ENCODE assay signal across 10 cellular contexts in the genomic region with DNA sequence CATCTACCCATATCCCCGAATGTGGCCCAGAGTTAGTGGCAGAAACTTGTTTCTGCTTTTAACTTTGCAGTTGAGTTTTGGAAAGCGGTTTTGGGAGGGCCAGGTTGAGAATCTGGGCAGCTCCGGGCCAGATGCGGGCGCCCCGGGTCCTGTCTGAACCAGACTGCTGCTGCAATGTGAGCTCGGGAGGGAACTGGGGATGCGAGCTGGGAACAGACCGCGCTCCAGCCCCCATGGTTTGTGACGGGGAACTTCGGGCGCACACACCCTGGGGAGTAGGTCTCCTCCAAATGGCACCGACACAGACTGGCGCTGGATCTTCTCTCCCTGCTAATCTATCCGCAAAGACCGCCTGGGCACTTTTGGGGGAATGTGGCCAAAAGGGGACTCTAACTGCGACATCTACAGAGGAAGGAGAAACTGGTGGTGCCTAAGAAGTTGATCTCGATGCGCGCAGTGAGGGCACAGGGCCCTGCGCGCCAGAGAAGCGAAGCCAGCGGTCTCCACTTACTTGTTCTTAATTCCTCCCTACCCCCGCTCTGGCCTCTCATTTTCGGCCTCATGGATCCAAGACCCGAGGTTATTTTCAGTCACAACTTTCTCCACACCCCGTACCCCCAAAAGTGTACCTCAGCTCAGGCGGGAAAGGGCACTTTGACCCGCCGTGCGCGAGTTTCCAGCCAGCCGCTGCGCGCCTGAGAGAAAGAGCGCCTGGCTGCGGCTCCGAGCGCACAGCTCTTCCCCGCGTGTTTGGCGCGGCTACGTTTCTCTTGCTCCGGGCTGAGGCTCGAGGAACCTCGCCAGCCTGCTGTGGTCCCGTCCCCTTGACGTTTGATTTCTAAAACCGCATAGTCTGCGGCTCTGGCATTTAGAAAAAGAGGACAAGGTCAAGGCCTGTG.
A peak's percentile ranks its signal among the peaks of the same experiment; 100 is the strongest.
DNase-seq lines count a peak whose midpoint lies in the region; ATAC-seq and TF ChIP-seq lines count a peak whose summit lies in the region.
"Had no signal": no experiment of that assay in that cellular context is flagged by ENCODE, and none has a peak within 500 bp of the region (broad histone marks: within the 10 kb centered on the region; RNA-seq: fewer than 3 reads in every experiment).

No MANE protein-coding gene starts in this region.

- no TSS peak for BruUV-seq in PC-9 (replicated peaks; lab: Mats Ljungman, UMichigan)

- no peak for TF ChIP-seq EP300 in neural cell (conservative IDR thresholded peaks at IDR 0.05; ENCODE audit: poor library complexity, severe bottlenecking)

- intact Hi-C loops in PC-9 (cut with micrococcal nuclease; ENCODE audit: unreplicated experiment): no loop called here

- POLR2A ChIA-PET in PC-9 (lab: Charles Lee; ENCODE audit: unreplicated experiment): no interaction called here

- peaks cover 34% of the 10 kb centered on the region for H3K27me3 ChIP-seq in BE2C
- H3K27me3 ChIP-seq in neural cell (ENCODE audit: insufficient read depth, low read depth, low read length): peaks cover 98% of the 10 kb centered on the region
- 0 out of 2 replicates have a peak, but pooled peaks cover 3% of the 10 kb centered on the region for H3K27me3 ChIP-seq in PC-9 (ENCODE audit: insufficient read depth, low read depth)

- peak overlapping the region; percentile 15 for H3K9ac ChIP-seq in neural cell (ENCODE audit: low read length)

- DNase-seq in BE2C (no peak), NCI-H128 (lab: John Stamatoyannopoulos, UW; ENCODE audit: unreplicated experiment) (peak; percentile 19), fibroblast of pulmonary artery (ENCODE audit: low read depth) (peak; percentile 6), AG20443 (ENCODE audit: low spot score) (no peak), PC-9 (no peak)
- DNase-seq: activated CD4-positive, CD25-positive, alpha-beta regulatory T cell; immature natural killer cell had no signal

- H3K79me2 ChIP-seq in neural cell (replicated peaks; ENCODE audit: insufficient read depth, low read length): no peaks in the 10 kb centered on the region
- H3K79me2 ChIP-seq in PC-9 (ENCODE audit: low read depth): no peaks in the 10 kb centered on the region

- no peak overlapping the region for H3K27ac ChIP-seq in neural cell (ENCODE audit: low read length)
- no peak overlapping the region for H3K27ac ChIP-seq in PC-9

- H2AFZ ChIP-seq in neural cell (ENCODE audit: low read depth, low read length): no peak overlapping the region
- no peak overlapping the region for H2AFZ ChIP-seq in PC-9

- H3K4me1 ChIP-seq in BE2C: no peaks in the 10 kb centered on the region
- H3K4me1 ChIP-seq in PC-9 (replicated peaks; ENCODE audit: insufficient read depth): no peaks in the 10 kb centered on the region

- H4K20me1 ChIP-seq in neural cell (ENCODE audit: insufficient read depth) (no peaks in the 10 kb centered on the region), PC-9 (ENCODE audit: insufficient read depth) (no peaks in the 10 kb centered on the region)

- TF ChIP-seq CTCF in BE2C (IDR thresholded peaks at IDR 0.05; ENCODE audit: low read depth, low read length) (no peak), fibroblast of pulmonary artery (IDR thresholded peaks at IDR 0.05; ENCODE audit: low read length, missing control alignments) (no peak), neural cell (IDR thresholded peaks at IDR 0.05; ENCODE audit: poor library complexity, severe bottlenecking) (no peak), PC-9 (conservative IDR thresholded peaks at IDR 0.05) (no peak)

- H3K9me3 ChIP-seq in BE2C (no peaks in the 10 kb centered on the region), neural cell (ENCODE audit: low read length) (no peaks in the 10 kb centered on the region), PC-9 (ENCODE audit: insufficient read depth, low read depth) (no peaks in the 10 kb centered on the region)

- ATAC-seq in HG02759 (IDR thresholded peaks at IDR 0.05; ENCODE audit: unreplicated experiment): no peak
- no peak for ATAC-seq in HG03280 (IDR thresholded peaks at IDR 0.05; ENCODE audit: unreplicated experiment)

- CTCF ChIA-PET in PC-9 (lab: Charles Lee): no interaction called here

- TF ChIP-seq RAD21 in neural cell (conservative IDR thresholded peaks at IDR 0.05): no peak

- H3K4me3 ChIP-seq in BE2C (ENCODE audit: low read depth, low read length): peak overlapping the region; percentile 61
- H3K4me3 ChIP-seq in fibroblast of pulmonary artery (replicated peaks; ENCODE audit: low read depth, low read length): peak overlapping the region; percentile 5
- peak overlapping the region; percentile 65 for H3K4me3 ChIP-seq in neural cell (ENCODE audit: low read length)
- H3K4me3 ChIP-seq in PC-9: no peak overlapping the region

- H3F3A ChIP-seq in neural cell (ENCODE audit: insufficient read depth, low read length, poor library complexity, severe bottlenecking): no peaks in the 10 kb centered on the region
- H3F3A ChIP-seq in PC-9 (ENCODE audit: insufficient read depth, low read depth): no peaks in the 10 kb centered on the region

- H3K36me3 ChIP-seq in BE2C (no peaks in the 10 kb centered on the region), neural cell (ENCODE audit: insufficient read depth, low read length) (no peaks in the 10 kb centered on the region), PC-9 (ENCODE audit: low read depth) (no peaks in the 10 kb centered on the region)

- H3K9me2 ChIP-seq in neural cell (ENCODE audit: insufficient read depth, low read length) (no peaks in the 10 kb centered on the region), PC-9 (ENCODE audit: insufficient read depth) (no peaks in the 10 kb centered on the region)

- H3K4me2 ChIP-seq in neural cell (ENCODE audit: low read length) (peak overlapping the region; percentile 63), PC-9 (no peak overlapping the region)

TF ChIP-seq in neural cell, 6 proteins besides CTCF, POLR2A, EP300 and RAD21:
- TF ChIP-seq EZH2 (IDR thresholded peaks at IDR 0.05; ENCODE audit: borderline replicate concordance, insufficient read depth, low read length, poor library complexity, severe bottlenecking): no peak
- TF ChIP-seq SMC3 (conservative IDR thresholded peaks at IDR 0.05; ENCODE audit: poor library complexity): no peak
- TF ChIP-seq TAF1 (IDR thresholded peaks at IDR 0.05; ENCODE audit: low read depth): no peak
- no peak for TF ChIP-seq REST (IDR thresholded peaks at IDR 0.05; ENCODE audit: borderline replicate concordance)
- TF ChIP-seq POLR2AphosphoS5 (IDR thresholded peaks at IDR 0.05): no peak

Comparison
In these comparisons a context has a peak if more than half of its experiments do, and no peak if none do; other contexts are left out.
1. DNase-seq: peak in NCI-H128 (single experiment) and fibroblast of pulmonary artery (single experiment); none in BE2C (single experiment), AG20443 (single experiment) and PC-9 (0 of 2).